ENCODE assay signal across 20 cellular contexts in genomic region chrY:24630528-24631246, GRCh38. TPM values are rescaled to one million over a fixed set of nuclear protein-coding genes. Genes with fewer than 3 reads are reported as not detected.
"Had no signal": no experiment of that assay in that cellular context is flagged by ENCODE, and none has a peak within 500 bp of the region (broad histone marks: within the 10 kb centered on the region; RNA-seq: fewer than 3 reads in every experiment).

No MANE protein-coding gene starts in this region.

RNA-seq across cellular contexts. Expression of gene BPY2B, which starts 12.9 kb away (rescaled TPM):
- total RNA-seq: activated naive CD4-positive, alpha-beta T cell treated with anti-CD3 and anti-CD28 coated beads for 36 hours; activated naive CD4-positive, alpha-beta T cell treated with anti-CD3 and anti-CD28 coated beads, Interleukin-2, amount 50 U/mL, for 72 hours; activated naive CD8-positive, alpha-beta T cell treated with anti-CD3 and anti-CD28 coated beads for 36 hours; activated naive CD8-positive, alpha-beta T cell treated with anti-CD3 and anti-CD28 coated beads, Interleukin-2, amount 10 ng/mL, durations not matched to agents 7 days and 5 days; activated T-cell treated with anti-CD3 and anti-CD28 coated beads, Interleukin-2, amount 50 U/mL, for 4 hours; activated T-cell treated with anti-CD3 and anti-CD28 coated beads, Interleukin-2, amount 50 U/mL, for 72 hours; activated T-helper 1 cell treated with anti-CD3 and anti-CD28 coated beads, Interleukin-12 subunit alpha, Interleukin-12 subunit beta, Interleukin-2, Interleukin-4 antibody, amounts not matched to agents 30 ng/mL and 10 ng/mL and 1 ng/mL, durations not matched to agents 14 hours and 24 hours and 36 hours; activated T-helper 17 cell treated with anti-CD3 and anti-CD28 coated beads, Interleukin-2, amount 50 U/mL, for 72 hours; activated T-helper 2 cell treated with anti-CD3 and anti-CD28 coated beads, Interferon-gamma antibody, Interleukin-2, Interleukin-4, amounts not matched to agents 10 μg/mL and 5 μg/mL and 100 μg/mL, durations not matched to agents 14 hours and 24 hours and 36 hours; adrenal gland; aorta; ascending aorta; astrocyte; body of pancreas; breast epithelium; bronchial epithelial cell; cardiac muscle cell; cardiac septum; cerebellum; chondrocyte had no signal
